In the genomic region with DNA sequence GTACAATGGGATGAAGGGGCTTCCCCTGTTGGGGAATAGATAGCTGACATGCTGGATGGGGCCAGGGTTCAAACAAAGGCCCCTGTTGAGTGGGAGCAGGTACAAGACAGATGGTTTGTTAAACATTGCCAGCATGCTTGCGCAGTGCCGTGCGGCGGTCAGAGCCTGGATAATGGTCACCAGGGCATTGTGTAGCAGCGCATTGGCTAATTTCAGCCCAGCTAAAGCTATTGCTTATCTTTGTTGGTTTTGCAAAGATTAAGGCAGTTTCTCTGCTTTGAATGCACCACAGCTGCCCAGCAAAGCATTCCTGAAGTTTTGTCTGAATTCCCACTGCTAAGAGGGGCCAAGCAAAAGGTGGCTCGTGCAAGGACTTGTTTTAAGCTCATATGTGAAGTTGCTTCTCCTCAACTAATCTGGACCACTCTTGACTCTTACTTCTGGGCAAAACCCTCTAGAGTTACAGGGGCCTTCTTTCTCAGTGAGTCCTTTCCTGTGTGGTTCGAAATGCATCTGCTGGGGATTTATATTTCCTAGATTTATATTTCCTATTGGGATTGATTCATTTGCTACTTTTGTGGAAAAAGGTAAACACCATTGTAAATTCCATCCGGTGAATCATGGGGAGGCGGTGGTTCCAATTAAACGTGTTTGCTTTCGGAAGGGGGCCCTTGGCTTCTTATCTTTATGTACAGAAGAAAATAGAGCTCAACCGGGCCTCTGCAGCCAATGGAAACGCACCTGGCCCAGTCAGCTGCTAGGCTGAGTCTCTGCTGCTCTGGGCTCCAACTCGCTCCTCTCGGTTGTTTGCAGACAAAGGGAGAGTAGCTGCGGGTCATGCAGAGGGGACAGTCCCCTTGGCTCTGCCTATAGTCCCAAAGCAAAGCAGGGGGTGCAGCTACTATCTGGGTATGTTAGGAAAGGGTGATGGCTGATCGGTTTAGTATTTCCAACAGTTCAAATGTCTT, we compare ENCODE assay signal across 10 cellular contexts.
DNase-seq lines count a peak whose midpoint lies in the region; ATAC-seq, FAIRE-seq and TF ChIP-seq lines count a peak whose summit lies in the region.
"Had no signal": no experiment of that assay in that cellular context is flagged by ENCODE, and none has a peak within 500 bp of the region (broad histone marks: within the 10 kb centered on the region; RNA-seq: fewer than 3 reads in every experiment).

No MANE protein-coding gene starts in this region.

- H3K36me3 ChIP-seq in Peyer's patch (no peaks in the 10 kb centered on the region), right atrium auricular region (no peaks in the 10 kb centered on the region)

- TF ChIP-seq RAD21 in A549 (conservative IDR thresholded peaks at IDR 0.05 in 1 of 2, IDR thresholded peaks at IDR 0.05 in 1 of 2), result no peak

- peak overlapping the region in 1 of 2 experiments; percentile 69; a peak in 4 of 6 replicates for H3K27ac ChIP-seq in A549
- H3K27ac ChIP-seq in Peyer's patch, result peak overlapping the region in 1 of 4 donors; percentile 49
- H3K27ac ChIP-seq in right atrium auricular region, result no peak overlapping the region

- no peak for TF ChIP-seq EP300 in A549 (IDR thresholded peaks at IDR 0.05)

- 36% methylated on average over 17 of the region's 17 CpGs for WGBS in A549 (ENCODE audit: missing lambda C conversion rate)

- TF ChIP-seq POLR2A in A549 (IDR thresholded peaks at IDR 0.05; ENCODE audit: low read length), result no peak
- TF ChIP-seq POLR2A in Peyer's patch (IDR thresholded peaks at IDR 0.05), result peak in 1 of 2 donors; percentile 19

- TF ChIP-seq CTCF in A549 (IDR thresholded peaks at IDR 0.05) (no peak), Peyer's patch (IDR thresholded peaks at IDR 0.05) (no peak), right atrium auricular region (IDR thresholded peaks at IDR 0.05) (no peak)

- H3K9me3 ChIP-seq in A549, result no peaks in the 10 kb centered on the region
- no peaks in the 10 kb centered on the region for H3K9me3 ChIP-seq in Peyer's patch
- no peaks in the 10 kb centered on the region for H3K9me3 ChIP-seq in right atrium auricular region

- CTCF ChIA-PET in A549 (lab: Yijun Ruan, JAX), result interaction anchor here (0.6 to 2.6 kb wide), 6 partner anchors 11 to 109 kb away, joined by 3 to 13 read pairs (median 4); no protein-coding TSS in a partner anchor

- DNase-seq in A549 (ENCODE audit: low read depth in 1 of 2, low spot score in 1 of 2) (peak in 1 of 2 experiments; percentile 42), NCI-H1417 (lab: John Stamatoyannopoulos, UW) (peak in 2 of 3 experiments; percentile 83 to 92), Peyer's patch (peak in 2 of 3 donors; percentile 62 to 66), ureter (ENCODE audit: low spot score) (no peak), DMS 273 (lab: John Stamatoyannopoulos, UW; ENCODE audit: unreplicated experiment) (no peak), right atrium auricular region (ENCODE audit: low spot score) (no peak), DMS114 treated with DMSO at 0.1 percent for 48 hours (lab: John Stamatoyannopoulos, UW; ENCODE audit: unreplicated experiment) (no peak)
- DNase-seq: activated CD4-positive, alpha-beta T cell treated with anti-CD3 and anti-CD28 coated beads, Interleukin-2, amount 10 ng/mL, durations not matched to agents 7 days and 5 days; Right ventricle myocardium superior had no signal

- H3K4me1 ChIP-seq in A549 (peaks cover 18% of the 10 kb centered on the region), Peyer's patch (no peaks in the 10 kb centered on the region), right atrium auricular region (no peaks in the 10 kb centered on the region)

- H3K27me3 ChIP-seq in Peyer's patch (no peaks in the 10 kb centered on the region), right atrium auricular region (no peaks in the 10 kb centered on the region)

- H3K4me2 ChIP-seq in A549, result peak overlapping the region; percentile 63

- no peak for FAIRE-seq in A549 (lab: Jason Lieb, UNC)
- FAIRE-seq in islet of Langerhans (lab: Jason Lieb, UNC), result peak; percentile 93

- H3K4me3 ChIP-seq in A549 (no peak overlapping the region), Peyer's patch (no peak overlapping the region), right atrium auricular region (no peak overlapping the region)

- POLR2A ChIA-PET in A549 (lab: Yijun Ruan, JAX), result interaction anchor here (0.7 kb wide), 1 partner anchor 74 kb away, joined by 3 read pairs; no protein-coding TSS in a partner anchor

- ATAC-seq in A549, result peak; percentile 80 to 87

TF ChIP-seq in A549, 52 proteins besides CTCF, POLR2A, EP300 and RAD21:
- TF ChIP-seq NFE2L2 (conservative IDR thresholded peaks at IDR 0.05; ENCODE audit: low read length) (no peak), SMC3 (IDR thresholded peaks at IDR 0.05) (no peak), JUN (IDR thresholded peaks at IDR 0.05) (no peak), HOXB5 (CRISPR knock-in tag; IDR thresholded peaks at IDR 0.05) (no peak), HOXB13 (CRISPR knock-in tag; IDR thresholded peaks at IDR 0.05; ENCODE audit: low read depth) (no peak), MAX (IDR thresholded peaks at IDR 0.05) (no peak), FOSB (CRISPR knock-in tag; IDR thresholded peaks at IDR 0.05) (no peak), HOXA7 (CRISPR knock-in tag; IDR thresholded peaks at IDR 0.05) (no peak), NR3C1 (IDR thresholded peaks at IDR 0.05) (no peak), KDM1A (IDR thresholded peaks at IDR 0.05; ENCODE audit: low read depth) (no peak), HEYL (CRISPR knock-in tag; IDR thresholded peaks at IDR 0.05) (no peak)
- TF ChIP-seq, protein P1, sequence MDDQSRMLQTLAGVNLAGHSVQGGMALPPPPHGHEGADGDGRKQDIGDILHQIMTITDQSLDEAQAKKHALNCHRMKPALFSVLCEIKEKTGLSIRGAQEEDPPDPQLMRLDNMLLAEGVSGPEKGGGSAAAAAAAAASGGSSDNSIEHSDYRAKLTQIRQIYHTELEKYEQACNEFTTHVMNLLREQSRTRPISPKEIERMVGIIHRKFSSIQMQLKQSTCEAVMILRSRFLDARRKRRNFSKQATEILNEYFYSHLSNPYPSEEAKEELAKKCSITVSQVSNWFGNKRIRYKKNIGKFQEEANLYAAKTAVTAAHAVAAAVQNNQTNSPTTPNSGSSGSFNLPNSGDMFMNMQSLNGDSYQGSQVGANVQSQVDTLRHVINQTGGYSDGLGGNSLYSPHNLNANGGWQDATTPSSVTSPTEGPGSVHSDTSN (IDR thresholded peaks at IDR 0.05), result no peak
TF ChIP-seq in A549: peak in this region for 0.

Comparison
In these comparisons a context has a peak if more than half of its experiments do, and no peak if none do; other contexts are left out.
1. DNase-seq: peak in NCI-H1417 (2 of 3) and Peyer's patch (2 of 3); none in ureter (single experiment), DMS 273 (single experiment), right atrium auricular region (single experiment) and DMS114 treated with DMSO at 0.1 percent for 48 hours (single experiment).